8 cellular contexts compared by ENCODE assay signal in the genomic region with DNA sequence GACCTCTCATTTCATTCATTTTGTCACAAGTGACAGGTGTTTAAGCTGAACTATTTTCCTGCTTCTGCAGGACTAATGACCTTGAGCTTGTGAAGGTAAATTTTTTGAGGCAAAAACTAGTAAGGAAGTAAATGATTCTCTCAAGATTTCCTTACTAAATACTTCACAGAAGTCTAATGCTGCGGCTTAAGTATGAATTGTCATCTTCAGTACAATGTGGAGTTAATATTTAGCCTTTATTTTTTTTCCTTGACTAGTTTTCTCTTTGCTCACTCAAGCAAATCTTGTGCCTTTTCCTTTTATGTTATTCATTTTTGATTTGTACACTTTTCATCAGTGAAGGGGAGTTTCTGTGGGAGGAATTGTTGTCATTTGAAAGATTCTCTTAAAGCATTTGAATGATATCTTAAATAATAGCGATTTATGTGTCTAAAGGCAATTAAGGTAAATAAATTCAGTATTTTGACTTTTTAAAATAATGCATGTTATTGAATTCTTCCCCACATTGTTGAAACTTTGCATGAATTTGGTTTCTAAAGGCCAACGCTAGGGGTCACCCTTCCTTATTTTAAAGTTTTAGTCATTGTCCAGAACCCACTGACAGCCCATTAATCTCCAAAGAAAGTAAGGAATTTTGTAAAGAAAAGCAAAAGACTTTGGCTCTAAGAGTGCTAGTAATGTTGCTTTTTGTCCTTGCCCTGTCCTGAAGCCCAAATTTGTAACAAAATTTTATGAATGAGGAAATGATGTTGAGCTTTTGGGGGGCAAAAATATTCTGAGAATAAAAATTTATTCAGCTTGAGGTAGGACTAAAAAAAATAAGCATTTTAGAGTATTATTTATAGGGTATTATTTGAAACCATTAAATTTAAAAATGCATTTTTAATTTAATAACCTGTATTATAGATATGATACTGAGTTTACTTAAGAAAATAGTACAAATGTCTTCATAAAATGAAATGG.
DNase-seq lines count a peak whose midpoint lies in the region; ATAC-seq and TF ChIP-seq lines count a peak whose summit lies in the region.

No MANE protein-coding gene starts in this region.

- H3K27ac Mint-ChIP-seq in activated T-helper 17 cell treated with anti-CD3 and anti-CD28 coated beads, Interleukin-2, amount 50 U/mL, for 72 hours: no peak overlapping the region

- H3K4me3 ChIP-seq in fibroblast of the aortic adventitia (ENCODE audit: low read depth, low read length): no peak overlapping the region

- peak; percentile 64 for TF ChIP-seq CTCF in fibroblast of the aortic adventitia (IDR thresholded peaks at IDR 0.05; ENCODE audit: insufficient read depth, low read length)

- H3K27me3 Mint-ChIP-seq in activated T-helper 17 cell treated with anti-CD3 and anti-CD28 coated beads, Interleukin-2, amount 50 U/mL, for 72 hours: peaks cover 22% of the 10 kb centered on the region

- ATAC-seq in HG03159 (IDR thresholded peaks at IDR 0.05; ENCODE audit: unreplicated experiment) (peak; percentile 53), GM19452 (IDR thresholded peaks at IDR 0.05; ENCODE audit: unreplicated experiment) (no peak)
- no peak for ATAC-seq in activated T-helper 17 cell treated with anti-CD3 and anti-CD28 coated beads, Interleukin-2, amount 50 U/mL, for 72 hours (replicated peaks)

- H3K4me1 Mint-ChIP-seq in activated T-helper 17 cell treated with anti-CD3 and anti-CD28 coated beads, Interleukin-2, amount 50 U/mL, for 72 hours: no peaks in the 10 kb centered on the region

- H3K9me3 Mint-ChIP-seq in activated T-helper 17 cell treated with anti-CD3 and anti-CD28 coated beads, Interleukin-2, amount 50 U/mL, for 72 hours: no peaks in the 10 kb centered on the region

- peak; percentile 4 to 9 for DNase-seq in activated CD4-positive, alpha-beta T cell treated with anti-CD3 and anti-CD28 coated beads for 24 hours (ENCODE audit: low read depth in 2 of 2)
- DNase-seq in activated CD4-positive, alpha-beta T cell treated with anti-CD3 and anti-CD28 coated beads for 1 hour: no peak
- DNase-seq in SW480 (ENCODE audit: low spot score): peak; percentile 3
- DNase-seq in fibroblast of the aortic adventitia (ENCODE audit: low read depth): peak; percentile 81
- peak; percentile 17 for DNase-seq in retina

- no peak overlapping the region for H3K4me3 Mint-ChIP-seq in activated T-helper 17 cell treated with anti-CD3 and anti-CD28 coated beads, Interleukin-2, amount 50 U/mL, for 72 hours

- H3K36me3 Mint-ChIP-seq in activated T-helper 17 cell treated with anti-CD3 and anti-CD28 coated beads, Interleukin-2, amount 50 U/mL, for 72 hours (ENCODE audit: low read depth): no peaks in the 10 kb centered on the region
